Comparison of ENCODE assay signal across 26 cellular contexts in the genomic region with DNA sequence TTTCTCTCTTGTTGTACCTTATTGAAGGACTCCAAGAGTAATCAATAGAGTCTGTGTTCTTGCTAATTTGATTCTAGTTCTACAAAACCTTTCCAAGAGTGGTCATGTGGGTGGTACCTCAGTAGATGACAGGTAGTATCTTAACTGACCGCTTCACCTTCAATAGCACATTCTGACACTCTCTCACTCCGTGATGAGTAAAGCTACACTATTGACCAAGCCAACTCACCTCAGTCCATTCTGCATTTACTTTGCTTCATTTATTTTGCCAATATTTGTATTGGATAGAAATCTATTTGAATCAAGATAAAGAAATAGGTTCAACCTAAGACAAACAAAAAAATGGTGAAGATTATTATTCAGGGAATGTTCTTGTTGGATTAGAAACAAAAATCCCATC.
DNase-seq lines count a peak whose midpoint lies in the region; ATAC-seq, FAIRE-seq and TF ChIP-seq lines count a peak whose summit lies in the region.
"Had no signal": no experiment of that assay in that cellular context is flagged by ENCODE, and none has a peak within 500 bp of the region (broad histone marks: within the 10 kb centered on the region; RNA-seq: fewer than 3 reads in every experiment).

No MANE protein-coding gene starts in this region.

- TF ChIP-seq CTCF in liver (IDR thresholded peaks at IDR 0.05; ENCODE audit: low read depth, low read length, missing input control) = no peak
- TF ChIP-seq CTCF in HepG2 (CRISPR knock-in tag; IDR thresholded peaks at IDR 0.05) = no peak
- TF ChIP-seq CTCF in LNCaP clone FGC (IDR thresholded peaks at IDR 0.05; ENCODE audit: control insufficient read depth, extremely low read depth, insufficient read depth) = no peak

- no peak for ATAC-seq in HepG2
- peak; percentile 72 for ATAC-seq in left lobe of liver
- ATAC-seq in GM18870 (IDR thresholded peaks at IDR 0.05; ENCODE audit: unreplicated experiment) = no peak
- no peak for ATAC-seq in GM18873 (IDR thresholded peaks at IDR 0.05; ENCODE audit: low FRiP score, unreplicated experiment)
- ATAC-seq: GM12878 had no signal

- H3K9me3 ChIP-seq in liver (ENCODE audit: control insufficient read depth in 4 of 4, low read length in 3 of 4) (no peaks in the 10 kb centered on the region), HepG2 (ENCODE audit: low read length) (no peaks in the 10 kb centered on the region)
- H3K9me3 ChIP-seq: BE2C, BLaER1, Caco-2 had no signal

- DNase-seq in HepG2 (ENCODE audit: low spot score) = no peak
- no peak for DNase-seq in LNCaP clone FGC (ENCODE audit: low read depth)
- no peak for DNase-seq in left lobe of liver (ENCODE audit: low spot score)
- DNase-seq in activated CD4-positive, CD25-positive, alpha-beta regulatory T cell (lab: John Stamatoyannopoulos, UW) = no peak
- DNase-seq: 8988T; BE2C; C1 segment of cervical spinal cord; Caco-2; Calu3; CD4-positive, alpha-beta memory T cell; CD4-positive, CD25-positive, alpha-beta regulatory T cell; DMS 273 treated with DMSO at 0.1 percent for 48 hours; DMS153; DMS53; DMS79; DND-41; EL; GDM1 had no signal

- POLR2A ChIA-PET in HepG2 (lab: Yijun Ruan, JAX) = no interaction called here

- H3K9ac ChIP-seq in liver (ENCODE audit: low read depth in 1 of 2, low read length in 2 of 2) (no peak overlapping the region), HepG2 (ENCODE audit: insufficient read depth, low read depth, low read length) (no peak overlapping the region)
- H3K9ac ChIP-seq: BLaER1 had no signal

- H3K4me2 ChIP-seq in HepG2 (ENCODE audit: low read depth, low read length) = no peak overlapping the region
- H3K4me2 ChIP-seq: BLaER1 had no signal

- H3K27me3 ChIP-seq in liver (ENCODE audit: control insufficient read depth in 4 of 4, insufficient read depth in 4 of 4, low read length in 3 of 4) = peaks cover 0 to 2% (median 0%) of the 10 kb centered on the region in 4 donors
- no peaks in the 10 kb centered on the region for H3K27me3 ChIP-seq in HepG2 (ENCODE audit: control insufficient read depth in 1 of 2, insufficient read depth in 2 of 2, low read length in 2 of 2)
- H3K27me3 ChIP-seq: BE2C, BLaER1 had no signal

- H2AFZ ChIP-seq in HepG2 (ENCODE audit: low read length) = no peak overlapping the region

- FAIRE-seq in HepG2 (lab: Jason Lieb, UNC) = no peak
- FAIRE-seq: A204.1, GM12878, GM12892, GM18507 had no signal

- in situ Hi-C loops in HepG2 (cut with HindIII; ENCODE audit: extremely low pct_ligation_motif_present, low pct_unique_long_range_greater_than_20kb) = no loop called here

- TF ChIP-seq EP300 in HepG2 (IDR thresholded peaks at IDR 0.05; ENCODE audit: low read depth in 2 of 2, low read length in 2 of 2) (no peak), HepG2 (CRISPR knock-in tag; IDR thresholded peaks at IDR 0.05; ENCODE audit: borderline replicate concordance) (no peak)

- H3K4me3 ChIP-seq in liver (ENCODE audit: low read depth in 1 of 3, low read length in 3 of 3) (no peak overlapping the region), HepG2 (replicated peaks in 1 of 3; ENCODE audit: insufficient read depth in 1 of 3, low read depth in 2 of 3, low read length in 3 of 3) (no peak overlapping the region), LNCaP clone FGC (ENCODE audit: low read depth, low read length) (0 out of 2 replicates have a peak overlapping the region, but pooled peaks have one; percentile 13)
- H3K4me3 ChIP-seq: BLaER1, GM12878 had no signal

- no TSS peak for BruUV-seq in HepG2 (replicated peaks; lab: Mats Ljungman, UMichigan)

- H4K20me1 ChIP-seq in HepG2 (ENCODE audit: insufficient read depth, low read length) = no peaks in the 10 kb centered on the region
- H4K20me1 ChIP-seq: BLaER1 had no signal

- TF ChIP-seq POLR2A in HepG2 (IDR thresholded peaks at IDR 0.05; ENCODE audit: insufficient read depth in 1 of 2, low read depth in 2 of 2, low read length in 2 of 2) = no peak

- no peaks in the 10 kb centered on the region for H3K79me2 ChIP-seq in HepG2 (ENCODE audit: insufficient read depth, low read length)

- intact Hi-C loops in HepG2 (cut with micrococcal nuclease; ENCODE audit: unreplicated experiment) = no loop called here

- WGBS in liver = 33% methylated on average over 2 of the region's 2 CpGs
- 66% methylated on average over 2 of the region's 2 CpGs for WGBS in HepG2 (ENCODE audit: low lambda C conversion rate)

- H3K36me3 ChIP-seq in liver (ENCODE audit: control insufficient read depth in 4 of 4, insufficient read depth in 3 of 4, low read depth in 1 of 4, low read length in 3 of 4) (no peaks in the 10 kb centered on the region), HepG2 (replicated peaks in 1 of 2; ENCODE audit: control insufficient read depth in 1 of 2, insufficient read depth in 2 of 2, low read length in 2 of 2) (no peaks in the 10 kb centered on the region)
- H3K36me3 ChIP-seq: BE2C, BLaER1 had no signal

- H3K27ac ChIP-seq in liver (ENCODE audit: low read depth in 1 of 2, low read length in 2 of 2) (no peak overlapping the region), HepG2 (ENCODE audit: extremely low read length, insufficient read depth, low read length) (no peak overlapping the region)
- H3K27ac ChIP-seq: BLaER1 had no signal

- CTCF ChIA-PET in HepG2 (lab: Yijun Ruan, JAX; ENCODE audit: low intra/inter-chr PET ratio, low total read pairs) = no interaction called here

- no peak for TF ChIP-seq RAD21 in liver (IDR thresholded peaks at IDR 0.05)
- no peak for TF ChIP-seq RAD21 in HepG2 (CRISPR knock-in tag; IDR thresholded peaks at IDR 0.05)

- H3K4me1 ChIP-seq in liver (ENCODE audit: control insufficient read depth in 4 of 4, insufficient read depth in 4 of 4, low read length in 3 of 4) (peaks cover 2 to 5% (median 4%) of the 10 kb centered on the region in 4 donors), HepG2 (ENCODE audit: insufficient read depth, low read length) (no peaks in the 10 kb centered on the region)
- H3K4me1 ChIP-seq: BE2C, Caco-2 had no signal

TF ChIP-seq in liver, 16 proteins besides CTCF, POLR2A, EP300 and RAD21:
- no peak for TF ChIP-seq FOXA1 (IDR thresholded peaks at IDR 0.05)
- no peak for TF ChIP-seq SP1 (IDR thresholded peaks at IDR 0.05)
- peak; percentile 41 for TF ChIP-seq FOXA2 (IDR thresholded peaks at IDR 0.05)
- TF ChIP-seq RXRA (IDR thresholded peaks at IDR 0.05) = peak in 1 of 2 donors; percentile 12
- peak in 1 of 2 donors; percentile 18 for TF ChIP-seq HNF4A (conservative IDR thresholded peaks at IDR 0.05)

TF ChIP-seq in HepG2, 621 proteins besides CTCF, POLR2A, EP300 and RAD21 (continues in another document):
- TF ChIP-seq ARNTL (CRISPR knock-in tag; IDR thresholded peaks at IDR 0.05) = no peak
- TF ChIP-seq CEBPB (IDR thresholded peaks at IDR 0.05; ENCODE audit: borderline replicate concordance, low read depth, low read length) = no peak
- TF ChIP-seq, protein P1, sequence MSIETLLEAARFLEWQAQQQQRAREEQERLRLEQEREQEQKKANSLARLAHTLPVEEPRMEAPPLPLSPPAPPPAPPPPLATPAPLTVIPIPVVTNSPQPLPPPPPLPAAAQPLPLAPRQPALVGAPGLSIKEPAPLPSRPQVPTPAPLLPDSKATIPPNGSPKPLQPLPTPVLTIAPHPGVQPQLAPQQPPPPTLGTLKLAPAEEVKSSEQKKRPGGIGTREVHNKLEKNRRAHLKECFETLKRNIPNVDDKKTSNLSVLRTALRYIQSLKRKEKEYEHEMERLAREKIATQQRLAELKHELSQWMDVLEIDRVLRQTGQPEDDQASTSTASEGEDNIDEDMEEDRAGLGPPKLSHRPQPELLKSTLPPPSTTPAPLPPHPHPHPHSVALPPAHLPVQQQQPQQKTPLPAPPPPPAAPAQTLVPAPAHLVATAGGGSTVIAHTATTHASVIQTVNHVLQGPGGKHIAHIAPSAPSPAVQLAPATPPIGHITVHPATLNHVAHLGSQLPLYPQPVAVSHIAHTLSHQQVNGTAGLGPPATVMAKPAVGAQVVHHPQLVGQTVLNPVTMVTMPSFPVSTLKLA (IDR thresholded peaks at IDR 0.05) = no peak
- TF ChIP-seq, protein P2, sequence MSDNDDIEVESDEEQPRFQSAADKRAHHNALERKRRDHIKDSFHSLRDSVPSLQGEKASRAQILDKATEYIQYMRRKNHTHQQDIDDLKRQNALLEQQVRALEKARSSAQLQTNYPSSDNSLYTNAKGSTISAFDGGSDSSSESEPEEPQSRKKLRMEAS (IDR thresholded peaks at IDR 0.05) = no peak
- TF ChIP-seq POLR2G (IDR thresholded peaks at IDR 0.05; ENCODE audit: low read depth, low read length) = no peak
- TF ChIP-seq, protein P3, sequence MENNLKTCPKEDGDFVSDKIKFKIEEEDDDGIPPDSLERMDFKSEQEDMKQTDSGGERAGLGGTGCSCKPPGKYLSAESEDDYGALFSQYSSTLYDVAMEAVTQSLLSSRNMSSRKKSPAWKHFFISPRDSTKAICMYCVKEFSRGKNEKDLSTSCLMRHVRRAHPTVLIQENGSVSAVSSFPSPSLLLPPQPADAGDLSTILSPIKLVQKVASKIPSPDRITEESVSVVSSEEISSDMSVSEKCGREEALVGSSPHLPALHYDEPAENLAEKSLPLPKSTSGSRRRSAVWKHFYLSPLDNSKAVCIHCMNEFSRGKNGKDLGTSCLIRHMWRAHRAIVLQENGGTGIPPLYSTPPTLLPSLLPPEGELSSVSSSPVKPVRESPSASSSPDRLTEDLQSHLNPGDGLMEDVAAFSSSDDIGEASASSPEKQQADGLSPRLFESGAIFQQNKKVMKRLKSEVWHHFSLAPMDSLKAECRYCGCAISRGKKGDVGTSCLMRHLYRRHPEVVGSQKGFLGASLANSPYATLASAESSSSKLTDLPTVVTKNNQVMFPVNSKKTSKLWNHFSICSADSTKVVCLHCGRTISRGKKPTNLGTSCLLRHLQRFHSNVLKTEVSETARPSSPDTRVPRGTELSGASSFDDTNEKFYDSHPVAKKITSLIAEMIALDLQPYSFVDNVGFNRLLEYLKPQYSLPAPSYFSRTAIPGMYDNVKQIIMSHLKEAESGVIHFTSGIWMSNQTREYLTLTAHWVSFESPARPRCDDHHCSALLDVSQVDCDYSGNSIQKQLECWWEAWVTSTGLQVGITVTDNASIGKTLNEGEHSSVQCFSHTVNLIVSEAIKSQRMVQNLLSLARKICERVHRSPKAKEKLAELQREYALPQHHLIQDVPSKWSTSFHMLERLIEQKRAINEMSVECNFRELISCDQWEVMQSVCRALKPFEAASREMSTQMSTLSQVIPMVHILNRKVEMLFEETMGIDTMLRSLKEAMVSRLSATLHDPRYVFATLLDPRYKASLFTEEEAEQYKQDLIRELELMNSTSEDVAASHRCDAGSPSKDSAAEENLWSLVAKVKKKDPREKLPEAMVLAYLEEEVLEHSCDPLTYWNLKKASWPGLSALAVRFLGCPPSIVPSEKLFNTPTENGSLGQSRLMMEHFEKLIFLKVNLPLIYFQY (CRISPR knock-in tag; IDR thresholded peaks at IDR 0.05; ENCODE audit: borderline replicate concordance) = no peak
- TF ChIP-seq CREB1 (IDR thresholded peaks at IDR 0.05) = no peak
- TF ChIP-seq CREB1 (CRISPR knock-in tag; IDR thresholded peaks at IDR 0.05) = no peak
- no peak for TF ChIP-seq MYNN (CRISPR knock-in tag; IDR thresholded peaks at IDR 0.05; ENCODE audit: low read depth)
